9 cellular contexts compared by ENCODE assay signal in the genomic region with DNA sequence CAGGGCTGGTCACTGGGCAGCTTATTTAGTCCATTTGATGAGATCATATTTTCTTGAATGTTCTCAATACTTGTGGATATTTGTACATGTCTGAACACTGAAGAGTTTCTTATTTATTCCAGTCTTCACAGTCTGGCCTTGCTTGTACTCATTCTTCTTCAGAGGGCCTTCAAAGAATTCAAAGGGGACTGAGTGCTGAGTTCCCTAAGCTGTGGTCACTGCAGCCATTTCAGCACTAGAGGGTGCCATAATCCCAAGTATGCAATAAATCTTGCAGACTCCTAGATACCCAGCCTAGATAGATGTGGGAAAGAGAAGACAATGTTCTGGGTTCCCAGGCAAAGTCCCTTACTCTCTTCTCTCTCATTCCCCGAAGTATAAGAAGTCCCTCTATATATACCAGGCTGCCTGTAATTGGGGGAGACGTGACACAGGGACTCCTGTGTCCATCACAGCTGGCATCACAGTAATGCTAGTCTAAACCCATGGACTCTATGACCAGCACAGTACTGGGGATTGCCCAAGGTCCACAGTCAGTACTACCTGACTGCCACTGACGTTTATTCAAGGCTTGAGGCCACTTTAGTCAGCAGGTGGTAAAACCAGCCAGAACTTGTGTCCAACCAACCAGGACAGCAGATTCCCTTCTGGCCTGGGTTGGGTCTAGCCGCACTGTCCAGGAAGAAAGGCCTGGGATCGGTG. TPM values are rescaled to one million over a fixed set of nuclear protein-coding genes. Genes with fewer than 3 reads are reported as not detected.
DNase-seq lines count a peak whose midpoint lies in the region; ATAC-seq and TF ChIP-seq lines count a peak whose summit lies in the region.
"Had no signal": no experiment of that assay in that cellular context is flagged by ENCODE, and none has a peak within 500 bp of the region (broad histone marks: within the 10 kb centered on the region; RNA-seq: fewer than 3 reads in every experiment).

No MANE protein-coding gene starts in this region.

- no peak overlapping the region for H2AK5ac ChIP-seq in trophoblast cell (ENCODE audit: low read length)

- H3K4ac ChIP-seq in trophoblast cell (ENCODE audit: low read depth, low read length): no peak overlapping the region

- no peak for TF ChIP-seq POLR2A in breast epithelium (IDR thresholded peaks at IDR 0.05)

- H3K4me1 Mint-ChIP-seq in MCF 10A (ENCODE audit: insufficient read depth, unreplicated experiment): no peaks in the 10 kb centered on the region
- H3K4me1 Mint-ChIP-seq: activated naive CD4-positive, alpha-beta T cell treated with anti-CD3 and anti-CD28 coated beads, Interleukin-2, amount 50 U/mL, for 24 hours had no signal

- H3K36me3 Mint-ChIP-seq in MCF 10A (ENCODE audit: insufficient read depth, unreplicated experiment): peaks cover 6% of the 10 kb centered on the region

- H2BK12ac ChIP-seq in trophoblast cell (ENCODE audit: low read length): no peak overlapping the region

- H2BK5ac ChIP-seq in trophoblast cell (ENCODE audit: low read depth, low read length, poor library complexity): no peak overlapping the region

- no peaks in the 10 kb centered on the region for H3K79me2 ChIP-seq in trophoblast cell (ENCODE audit: control insufficient read depth, insufficient read depth, low read length, poor library complexity)

- no peak overlapping the region for H3K18ac ChIP-seq in trophoblast cell (ENCODE audit: low read length)

- H4K12ac ChIP-seq in trophoblast cell (ENCODE audit: low read depth, low read length): no peak overlapping the region

- peaks cover 52 to 97% of the 10 kb centered on the region in 2 donors for H3K9me3 ChIP-seq in breast epithelium
- peaks cover 8% of the 10 kb centered on the region for H3K9me3 ChIP-seq in trophoblast cell (ENCODE audit: insufficient read depth, low read depth, low read length)

- in situ Hi-C loops in T47D (cut with HindIII; ENCODE audit: low pct_unique_long_range_greater_than_20kb, low sequenced_read_pairs): no loop called here

- H3K27ac ChIP-seq in breast epithelium (no peak overlapping the region), trophoblast cell (ENCODE audit: low read depth, low read length) (no peak overlapping the region)

- intact Hi-C loops in MCF 10A (cut with micrococcal nuclease) (no loop called here), breast epithelium (cut with DNase I; ENCODE audit: low total_unique reads) (no loop called here)

- no peak overlapping the region for H2AFZ ChIP-seq in trophoblast cell (ENCODE audit: insufficient read depth, low read length, poor library complexity)

- H3K27me3 Mint-ChIP-seq in MCF 10A (ENCODE audit: insufficient read depth, unreplicated experiment): no peaks in the 10 kb centered on the region
- H3K27me3 Mint-ChIP-seq: activated naive CD4-positive, alpha-beta T cell treated with anti-CD3 and anti-CD28 coated beads, Interleukin-2, amount 50 U/mL, for 24 hours had no signal

- no peak overlapping the region for H3K27ac Mint-ChIP-seq in MCF 10A (ENCODE audit: low read depth, unreplicated experiment)
- H3K27ac Mint-ChIP-seq: activated naive CD4-positive, alpha-beta T cell treated with anti-CD3 and anti-CD28 coated beads, Interleukin-2, amount 50 U/mL, for 24 hours had no signal

- no CpG with 5 or more reads among the region's 5 CpGs for WGBS in trophoblast cell (ENCODE audit: extremely low coverage, insufficient coverage, insufficient read length)

- no peaks in the 10 kb centered on the region for H3K27me3 ChIP-seq in breast epithelium
- H3K27me3 ChIP-seq in trophoblast cell (ENCODE audit: insufficient read depth, low read length): no peaks in the 10 kb centered on the region

- TF ChIP-seq CTCF in MCF 10A (IDR thresholded peaks at IDR 0.05; ENCODE audit: unreplicated experiment) (peak; percentile 51), breast epithelium (IDR thresholded peaks at IDR 0.05) (no peak)

- no peak overlapping the region for H3K9ac ChIP-seq in trophoblast cell (ENCODE audit: low read length)

- H4K8ac ChIP-seq in trophoblast cell (ENCODE audit: low read depth, low read length): no peak overlapping the region

- no peak overlapping the region for H3K4me2 ChIP-seq in trophoblast cell (ENCODE audit: low read length)

- ATAC-seq in GM18498 (IDR thresholded peaks at IDR 0.05; ENCODE audit: unreplicated experiment): no peak

- H3K36me3 ChIP-seq in breast epithelium (peaks cover 10% of the 10 kb centered on the region), trophoblast cell (ENCODE audit: control insufficient read depth in 1 of 2, insufficient read depth in 2 of 2, low read length in 2 of 2) (peaks cover 5 to 6% of the 10 kb centered on the region in 2 experiments)

- H3K9me3 Mint-ChIP-seq in MCF 10A (ENCODE audit: unreplicated experiment): peaks cover 36% of the 10 kb centered on the region

- no peak overlapping the region for H4K91ac ChIP-seq in trophoblast cell (ENCODE audit: low read depth, low read length)

- no peaks in the 10 kb centered on the region for H3K79me1 ChIP-seq in trophoblast cell (ENCODE audit: low read length)

- no peak overlapping the region for H3K4me3 Mint-ChIP-seq in MCF 10A (ENCODE audit: unreplicated experiment)
- H3K4me3 Mint-ChIP-seq: activated naive CD4-positive, alpha-beta T cell treated with anti-CD3 and anti-CD28 coated beads, Interleukin-2, amount 50 U/mL, for 24 hours had no signal

- POLR2A ChIA-PET in MCF 10A (lab: Yijun Ruan, JAX): no interaction called here

- H3K14ac ChIP-seq in trophoblast cell (ENCODE audit: low read length): no peak overlapping the region

- CTCF ChIA-PET in MCF 10A (lab: Yijun Ruan, JAX): interaction anchor here (0.5 to 1.6 kb wide), 14 partner anchors 10 to 943 kb away, joined by 3 to 12 read pairs (median 3); partner anchors contain the start of gene ZNF584

- no peak overlapping the region for H3K4me3 ChIP-seq in breast epithelium
- no peak overlapping the region for H3K4me3 ChIP-seq in trophoblast cell (ENCODE audit: low read depth, low read length)

- H3K4me1 ChIP-seq in breast epithelium: no peaks in the 10 kb centered on the region
- H3K4me1 ChIP-seq in trophoblast cell (ENCODE audit: control insufficient read depth in 1 of 2, insufficient read depth in 2 of 2, low read length in 2 of 2): no peaks in the 10 kb centered on the region

- H2BK120ac ChIP-seq in trophoblast cell (ENCODE audit: insufficient read depth, low read length, poor library complexity): no peak overlapping the region

- BruUV-seq in MCF 10A (replicated peaks; lab: Mats Ljungman, UMichigan): no TSS peak

- H3K23ac ChIP-seq in trophoblast cell (ENCODE audit: low read length): no peak overlapping the region

- DNase-seq in MCF 10A (ENCODE audit: unreplicated experiment) (peak; percentile 45), breast epithelium (ENCODE audit: low spot score in 2 of 2) (no peak), NCI-H748 treated with DMSO at 0.1 percent for 48 hours (lab: John Stamatoyannopoulos, UW) (peak; percentile 50), T47D (ENCODE audit: low read depth in 1 of 2, low spot score in 1 of 2) (peak; percentile 13 to 76), trophoblast cell (peak; percentile 67 to 78), occipital lobe (lab: John Stamatoyannopoulos, UW) (no peak)
- no peak for DNase-seq in NK-92 treated with Interleukin-12 subunit alpha and Interleukin-12 subunit beta, amount 100 ng/mL, for 24 hours (lab: John Stamatoyannopoulos, UW)

RNA-seq across cellular contexts. Expression of gene VN1R1, which starts 8.9 kb away (rescaled TPM):
- 0.47 TPM in 2 replicates for total RNA-seq in MCF 10A (2022)
- total RNA-seq in breast epithelium: 1 to 10 TPM in 2 of 3 donors, under 1 TPM in 1; 0.96 to 2.5 (median 2.0) TPM
- polyA plus RNA-seq in trophoblast cell (2013): 0.37 and 0.51 TPM in 2 replicates
- 5.0 TPM for total RNA-seq in occipital lobe

RNA-seq across cellular contexts. Expression of gene ZNF772, which starts 11.5 kb away (rescaled TPM):
- total RNA-seq in MCF 10A (2022): 9.9 and 10.9 TPM in 2 replicates
- 10 to 100 TPM in 2 of 3 donors, 1 to 10 TPM in 1; 8.5 to 26.9 (median 19.7) TPM for total RNA-seq in breast epithelium
- 5.3 and 6.2 TPM in 2 replicates for polyA plus RNA-seq in trophoblast cell (2013)
- 73.9 TPM for total RNA-seq in occipital lobe

RNA-seq across cellular contexts. Expression of gene ZNF419, which starts 21.7 kb away (rescaled TPM):
- total RNA-seq in MCF 10A (2022) (18.4 and 19.6 TPM in 2 replicates), breast epithelium (10 to 100 TPM; 10.2 to 13.0 (median 12.5) TPM), occipital lobe (32.1 TPM)
- 5.4 and 6.1 TPM in 2 replicates for polyA plus RNA-seq in trophoblast cell (2013)

RNA-seq across cellular contexts. Expression of gene ZNF749, which starts 30.7 kb away (rescaled TPM):
- total RNA-seq in MCF 10A (2022) (19.1 and 21.2 TPM in 2 replicates), breast epithelium (10 to 100 TPM in 1 of 3 donors, 1 to 10 TPM in 2; 3.4 to 11.1 (median 8.5) TPM), occipital lobe (37.1 TPM)
- polyA plus RNA-seq in trophoblast cell (2013): 10.9 and 11.0 TPM in 2 replicates

RNA-seq across cellular contexts. Expression of gene ZNF773, which starts 33.9 kb away (rescaled TPM):
- total RNA-seq in MCF 10A (2022) (11.2 and 12.4 TPM in 2 replicates), breast epithelium (10 to 100 TPM in 2 of 3 donors, 1 to 10 TPM in 1; 9.3 to 26.2 (median 12.8) TPM), occipital lobe (26.4 TPM)
- polyA plus RNA-seq in trophoblast cell (2013): 3.9 TPM in 2 replicates

Comparison
In these comparisons a context has a peak if more than half of its experiments do, and no peak if none do; other contexts are left out.
1. DNase-seq: peak in MCF 10A (single experiment), NCI-H748 treated with DMSO at 0.1 percent for 48 hours (single experiment), T47D (2 of 2) and trophoblast cell (2 of 2); none in breast epithelium (0 of 2), occipital lobe (single experiment) and NK-92 treated with Interleukin-12 subunit alpha and Interleukin-12 subunit beta, amount 100 ng/mL, for 24 hours (single experiment).